25 cellular contexts compared by ENCODE assay signal in genomic region chr5:132549586-132549985, GRCh38.
"Had no signal": no experiment of that assay in that cellular context is flagged by ENCODE, and none has a peak within 500 bp of the region (broad histone marks: within the 10 kb centered on the region; RNA-seq: fewer than 3 reads in every experiment).

No MANE protein-coding gene starts in this region.

- H3K9me3 Mint-ChIP-seq: immature natural killer cell; naive thymus-derived CD8-positive, alpha-beta T cell; nephron; neural crest cell had no signal

- H3K27me3 Mint-ChIP-seq: naive thymus-derived CD8-positive, alpha-beta T cell had no signal

- DNase-seq: hypothalamus; immature natural killer cell; kidney; left colon; left lung; lower lobe of right lung; mammary epithelial cell; mesenchymal stem cell; naive thymus-derived CD8-positive, alpha-beta T cell; nucleus accumbens; pancreas; posterior cingulate gyrus; retina; right cardiac atrium; stimulated activated CD4-positive, alpha-beta T cell treated with anti-CD3 and anti-CD28 coated beads, Interleukin-12 subunit alpha, Interleukin-12 subunit beta, amount 100 ng/mL, for 4 hours; stimulated activated CD4-positive, alpha-beta T cell treated with anti-CD3 and anti-CD28 coated beads, Interleukin-15, amount 100 ng/mL, for 24 hours; stimulated activated CD4-positive, alpha-beta T cell treated with anti-CD3 and anti-CD28 coated beads, Interleukin-2, amount 100 ng/mL, for 24 hours; stimulated activated CD4-positive, alpha-beta T cell treated with anti-CD3 and anti-CD28 coated beads, Interleukin-4, amount 100 ng/mL, for 1 hour; stimulated activated naive CD4-positive, alpha-beta T cell; tibial artery; trophoblast cell; upper lobe of right lung had no signal

- ATAC-seq: left colon; left lung; lower lobe of right lung; naive thymus-derived CD8-positive, alpha-beta T cell; pancreas; right cardiac atrium; sciatic nerve; upper lobe of right lung had no signal

- H3K4me3 Mint-ChIP-seq: immature natural killer cell; naive thymus-derived CD8-positive, alpha-beta T cell; nephron; neural crest cell had no signal

- H3K4me1 Mint-ChIP-seq: immature natural killer cell; naive thymus-derived CD8-positive, alpha-beta T cell; nephron; neural crest cell had no signal

- H3K27ac Mint-ChIP-seq: immature natural killer cell; naive thymus-derived CD8-positive, alpha-beta T cell; nephron had no signal
